Comparison of ENCODE assay signal across 19 cellular contexts in the genomic region with DNA sequence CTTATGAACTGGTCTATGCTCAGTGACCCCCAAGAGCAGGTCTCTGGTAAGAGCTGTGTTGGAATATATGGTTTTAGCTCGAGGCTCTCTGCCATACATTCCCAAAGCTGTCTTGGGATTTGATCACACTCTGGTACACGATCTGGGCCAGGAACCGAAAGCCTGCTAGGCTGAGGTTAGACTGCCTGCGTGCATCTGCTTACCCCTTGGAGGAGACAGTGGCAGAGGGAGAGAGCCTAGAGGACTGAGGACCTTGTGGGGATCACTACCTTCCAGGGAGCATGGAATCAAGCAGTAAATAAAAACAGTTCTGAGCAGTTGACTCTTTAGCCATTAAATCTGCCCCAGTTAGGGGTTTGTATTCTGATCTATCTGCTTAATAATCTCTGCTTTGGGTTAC.
DNase-seq lines count a peak whose midpoint lies in the region; ATAC-seq and TF ChIP-seq lines count a peak whose summit lies in the region.
"Had no signal": no experiment of that assay in that cellular context is flagged by ENCODE, and none has a peak within 500 bp of the region (broad histone marks: within the 10 kb centered on the region; RNA-seq: fewer than 3 reads in every experiment).

No MANE protein-coding gene starts in this region.

- H3K14ac ChIP-seq in H9 (ENCODE audit: insufficient read depth, low read length) = no peak overlapping the region; the same call in 1 of the 2 replicates

- peak overlapping the region in 1 of 2 experiments; percentile 68; a peak in 3 of 5 replicates for H3K4me3 Mint-ChIP-seq in H9
- no peak overlapping the region for H3K4me3 Mint-ChIP-seq in activated CD4-positive, alpha-beta T cell treated with anti-CD3 and anti-CD28 coated beads, Interleukin-2, amount 10 ng/mL, durations not matched to agents 24 days and 14 days
- H3K4me3 Mint-ChIP-seq: dendritic cell treated with granulocyte-macrophage colony-stimulating factor and Interleukin-4, amounts not matched to agents 40 ng/mL and 50 ng/mL, for 4 days; stimulated activated naive CD8-positive, alpha-beta T cell treated with anti-CD3 and anti-CD28 coated beads, Interleukin-15, amount 100 ng/mL, for 72 hours had no signal

- peak overlapping the region; percentile 90 to 94 (median 94) for H3K27ac Mint-ChIP-seq in H9
- no peak overlapping the region for H3K27ac Mint-ChIP-seq in activated CD4-positive, alpha-beta T cell treated with anti-CD3 and anti-CD28 coated beads, Interleukin-2, amount 10 ng/mL, durations not matched to agents 24 days and 14 days
- H3K27ac Mint-ChIP-seq: dendritic cell treated with granulocyte-macrophage colony-stimulating factor and Interleukin-4, amounts not matched to agents 40 ng/mL and 50 ng/mL, for 4 days; stimulated activated naive CD8-positive, alpha-beta T cell treated with anti-CD3 and anti-CD28 coated beads, Interleukin-15, amount 100 ng/mL, for 72 hours had no signal

- no peak overlapping the region for H4K5ac ChIP-seq in H9 (ENCODE audit: insufficient read length, low read depth, low read length)

- no peak overlapping the region for H4K91ac ChIP-seq in H9 (ENCODE audit: insufficient read length, low read depth, low read length)

- H3K27ac ChIP-seq in H9 (ENCODE audit: insufficient read length, low read depth, low read length) = no peak overlapping the region
- H3K27ac ChIP-seq in ascending aorta = peak overlapping the region; percentile 70 to 72
- peak overlapping the region; percentile 81 for H3K27ac ChIP-seq in left ventricle myocardium inferior (replicated peaks)
- H3K27ac ChIP-seq: GM23248, pancreas had no signal

- H3K27me3 Mint-ChIP-seq in H9 (ENCODE audit: low read depth) = no peaks in the 10 kb centered on the region
- peaks cover 12% of the 10 kb centered on the region for H3K27me3 Mint-ChIP-seq in activated CD4-positive, alpha-beta T cell treated with anti-CD3 and anti-CD28 coated beads, Interleukin-2, amount 10 ng/mL, durations not matched to agents 24 days and 14 days

- H3K9ac ChIP-seq in H9 (ENCODE audit: extremely low read depth, insufficient read length, low read length) = no peak overlapping the region
- H3K9ac ChIP-seq: GM23248 had no signal

- no peak overlapping the region for H4K8ac ChIP-seq in H9 (replicated peaks; ENCODE audit: insufficient read length, low read depth, low read length)

- H2BK15ac ChIP-seq in H9 (ENCODE audit: low read depth, low read length) = no peak overlapping the region

- H3K27me3 ChIP-seq in H9 (ENCODE audit: insufficient read depth, low read length) (no peaks in the 10 kb centered on the region), ascending aorta (no peaks in the 10 kb centered on the region), left ventricle myocardium inferior (ENCODE audit: low read depth) (no peaks in the 10 kb centered on the region)
- H3K27me3 ChIP-seq: pancreas had no signal

- TF ChIP-seq CTCF in H9 (conservative IDR thresholded peaks at IDR 0.05) = no peak
- no peak for TF ChIP-seq CTCF in ascending aorta (IDR thresholded peaks at IDR 0.05)
- no peak for TF ChIP-seq CTCF in left ventricle myocardium inferior (IDR thresholded peaks at IDR 0.05; ENCODE audit: borderline replicate concordance)

- peak overlapping the region; percentile 32 for H3K4me2 ChIP-seq in H9 (ENCODE audit: insufficient read depth, insufficient read length, low read length)

- H3K23ac ChIP-seq in H9 (ENCODE audit: insufficient read length, low read depth, low read length) = no peak overlapping the region

- H3K4me1 ChIP-seq in H9 (ENCODE audit: insufficient read depth, low read length) (peaks cover 7% of the 10 kb centered on the region; the same call in 1 of the 2 replicates), ascending aorta (peaks cover 0 to 29% of the 10 kb centered on the region in 2 donors), left ventricle myocardium inferior (peaks cover 39% of the 10 kb centered on the region)
- H3K4me1 ChIP-seq: pancreas had no signal

- peaks cover 57% of the 10 kb centered on the region; the same call in 1 of the 2 replicates for H3K79me2 ChIP-seq in H9 (ENCODE audit: insufficient read depth, low read length)

- H3T11ph ChIP-seq in H9 (ENCODE audit: low read length) = no peak overlapping the region

- H3K36me3 ChIP-seq in ascending aorta = peaks cover 0 to 15% of the 10 kb centered on the region in 2 donors
- H3K36me3 ChIP-seq in left ventricle myocardium inferior = peaks cover 27% of the 10 kb centered on the region
- H3K36me3 ChIP-seq: pancreas had no signal

- H2AFZ ChIP-seq in H9 (ENCODE audit: low read length) = no peak overlapping the region
- H2AFZ ChIP-seq: GM23248 had no signal

- H2BK5ac ChIP-seq in H9 (ENCODE audit: insufficient read length, low read length) = no peak overlapping the region

- H3K23me2 ChIP-seq in H9 (ENCODE audit: insufficient read length, low read depth, low read length, poor library complexity, severe bottlenecking) = no peaks in the 10 kb centered on the region

- no peak overlapping the region for H3K56ac ChIP-seq in H9 (ENCODE audit: insufficient read length, low read depth, low read length)

- H3K36me3 Mint-ChIP-seq in H9 (ENCODE audit: insufficient read depth in 1 of 3, low read depth in 3 of 3) = peaks cover 21 to 56% (median 37%) of the 10 kb centered on the region in 3 experiments
- no peaks in the 10 kb centered on the region for H3K36me3 Mint-ChIP-seq in activated CD4-positive, alpha-beta T cell treated with anti-CD3 and anti-CD28 coated beads, Interleukin-2, amount 10 ng/mL, durations not matched to agents 24 days and 14 days (ENCODE audit: low read depth)

- no peak overlapping the region for H3K4ac ChIP-seq in H9 (ENCODE audit: low read depth, low read length)

- H3K79me1 ChIP-seq in H9 (ENCODE audit: insufficient read depth, low read depth, low read length, poor library complexity, severe bottlenecking) = peaks cover 15% of the 10 kb centered on the region

- peaks cover under 1 to 6% of the 10 kb centered on the region in 2 experiments; a peak in 1 of 5 replicates for H3K9me3 Mint-ChIP-seq in H9
- no peaks in the 10 kb centered on the region for H3K9me3 Mint-ChIP-seq in activated CD4-positive, alpha-beta T cell treated with anti-CD3 and anti-CD28 coated beads, Interleukin-2, amount 10 ng/mL, durations not matched to agents 24 days and 14 days

- no peak overlapping the region for H2BK120ac ChIP-seq in H9 (ENCODE audit: low read depth, low read length, poor library complexity, severe bottlenecking)

- H3K9me3 ChIP-seq in H9 (ENCODE audit: control insufficient read depth, low read depth, low read length) (no peaks in the 10 kb centered on the region), ascending aorta (peaks cover 0 to 7% of the 10 kb centered on the region in 2 donors), left ventricle myocardium inferior (replicated peaks) (peaks cover 13% of the 10 kb centered on the region)
- H3K9me3 ChIP-seq: pancreas had no signal

- WGBS in H9 (ENCODE audit: extremely low coverage, insufficient read length, low lambda C conversion rate) = no CpG with 5 or more reads among the region's 4 CpGs

- H2BK12ac ChIP-seq in H9 (ENCODE audit: insufficient read length, low read depth, low read length) = no peak overlapping the region

- peak overlapping the region; percentile 5 to 54 for H3K4me3 ChIP-seq in ascending aorta
- peak overlapping the region; percentile 7 for H3K4me3 ChIP-seq in left ventricle myocardium inferior
- H3K4me3 ChIP-seq: GM23248, pancreas had no signal

- no peak overlapping the region for H2AK5ac ChIP-seq in H9 (ENCODE audit: insufficient read length, low read length)

- DNase-seq in H9 = no peak
- no peak for DNase-seq in ascending aorta (ENCODE audit: low spot score in 2 of 2)
- no peak for DNase-seq in left ventricle myocardium inferior
- no peak for DNase-seq in sciatic nerve (ENCODE audit: low spot score)
- DNase-seq in NCI-H774 (lab: John Stamatoyannopoulos, UW) = no peak
- no peak for DNase-seq in DMS114 treated with DMSO at 0.1 percent for 48 hours (lab: John Stamatoyannopoulos, UW; ENCODE audit: unreplicated experiment)
- DNase-seq in nucleus accumbens (lab: John Stamatoyannopoulos, UW) = no peak
- no peak for DNase-seq in activated CD4-positive, alpha-beta T cell treated with anti-CD3 and anti-CD28 coated beads, Interleukin-2, amount 10 ng/mL, durations not matched to agents 24 days and 14 days
- DNase-seq: activated CD4-positive, CD25-positive, alpha-beta regulatory T cell treated with anti-CD3 and anti-CD28 coated beads, Interleukin-2, amount 50 U/mL, for 72 hours; activated gamma-delta T cell treated with Interleukin-2 at 50 U/mL for 16 hours; GM23248; hippocampal formation; NCI-H1417 treated with DMSO at 0.1 percent for 48 hours; NCI-H2227 treated with DMSO at 0.1 percent for 48 hours; pancreas; SHP77 treated with DMSO at 0.1 percent for 48 hours; stimulated activated naive CD8-positive, alpha-beta T cell treated with anti-CD3 and anti-CD28 coated beads, Interleukin-15, amount 100 ng/mL, for 72 hours; T-helper 2 cell had no signal

- H2BK20ac ChIP-seq in H9 (ENCODE audit: low read depth, low read length, poor library complexity, severe bottlenecking) = no peak overlapping the region

- ATAC-seq in sciatic nerve = peak; percentile 60
- ATAC-seq: pancreas; stimulated activated naive CD8-positive, alpha-beta T cell treated with anti-CD3 and anti-CD28 coated beads, Interleukin-15, amount 100 ng/mL, for 72 hours had no signal

- peaks cover 61 to 64% of the 10 kb centered on the region in 2 experiments for H3K4me1 Mint-ChIP-seq in H9
- no peaks in the 10 kb centered on the region for H3K4me1 Mint-ChIP-seq in activated CD4-positive, alpha-beta T cell treated with anti-CD3 and anti-CD28 coated beads, Interleukin-2, amount 10 ng/mL, durations not matched to agents 24 days and 14 days
- H3K4me1 Mint-ChIP-seq: stimulated activated naive CD8-positive, alpha-beta T cell treated with anti-CD3 and anti-CD28 coated beads, Interleukin-15, amount 100 ng/mL, for 72 hours had no signal

- no peaks in the 10 kb centered on the region for H4K20me1 ChIP-seq in H9 (ENCODE audit: control insufficient read depth, insufficient read depth, insufficient read length)

- intact Hi-C loops in ascending aorta (cut with DNase I) = loop anchor here (5.0 kb wide), 1 partner anchor 49 kb away; no protein-coding TSS in a partner anchor
- intact Hi-C loops in left ventricle myocardium inferior (cut with micrococcal nuclease) = no loop called here
- intact Hi-C loops in sciatic nerve (cut with DNase I) = no loop called here
- intact Hi-C loops in activated CD4-positive, alpha-beta T cell treated with anti-CD3 and anti-CD28 coated beads, Interleukin-2, amount 10 ng/mL, durations not matched to agents 24 days and 14 days (cut with micrococcal nuclease) = no loop called here

- H3K18ac ChIP-seq in H9 (ENCODE audit: insufficient read length, low read depth, low read length) = no peak overlapping the region
